8 cellular contexts compared by ENCODE assay signal in the genomic region with DNA sequence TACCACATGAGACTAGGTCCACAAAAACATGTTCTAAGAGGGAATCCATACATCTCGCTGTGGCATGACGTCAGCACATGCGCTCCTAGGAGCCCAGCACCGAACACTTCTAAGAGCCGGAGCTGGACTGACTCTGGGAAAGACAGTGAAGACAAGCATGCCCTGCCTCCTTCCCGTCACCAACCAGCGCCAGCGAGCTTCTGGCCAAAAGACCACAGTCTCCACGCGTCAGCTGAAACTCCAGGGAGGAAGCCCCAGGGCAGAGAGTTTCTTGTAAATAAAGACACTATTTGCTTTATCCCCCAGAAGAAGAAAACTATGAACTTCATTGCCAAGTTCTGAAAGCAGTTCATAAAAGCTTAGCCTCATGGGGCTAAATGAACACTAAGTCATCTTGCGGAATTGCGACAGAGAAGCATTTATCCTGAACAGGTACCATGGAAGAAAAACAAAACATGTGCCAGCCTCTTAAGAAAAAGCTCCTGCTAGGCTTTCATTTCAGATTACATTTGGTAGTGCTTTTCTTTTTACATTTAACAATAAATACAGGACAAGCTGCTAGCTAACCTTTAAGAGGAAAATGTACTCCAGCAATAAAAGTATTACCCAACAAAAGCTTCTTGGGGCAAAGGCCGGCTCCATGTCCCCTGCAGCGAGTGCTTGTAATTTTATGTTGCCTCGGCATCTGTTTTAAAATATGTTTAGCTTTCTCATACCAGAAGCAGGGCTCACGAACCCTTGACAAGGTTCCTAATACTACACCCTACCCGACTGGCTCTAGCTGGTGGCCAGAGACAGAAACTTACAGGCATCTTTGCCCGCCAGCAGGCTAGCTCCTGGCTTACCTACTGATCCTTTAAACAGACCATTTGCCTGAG.
DNase-seq lines count a peak whose midpoint lies in the region; ATAC-seq and TF ChIP-seq lines count a peak whose summit lies in the region.

No MANE protein-coding gene starts in this region.

- H3K9me3 Mint-ChIP-seq in activated naive CD4-positive, alpha-beta T cell treated with anti-CD3 and anti-CD28 coated beads, Interleukin-2, amount 50 U/mL, for 24 hours: no peaks in the 10 kb centered on the region
- H3K9me3 Mint-ChIP-seq in brain: no peaks in the 10 kb centered on the region

- peaks cover 4% of the 10 kb centered on the region for H3K36me3 Mint-ChIP-seq in activated naive CD4-positive, alpha-beta T cell treated with anti-CD3 and anti-CD28 coated beads, Interleukin-2, amount 50 U/mL, for 24 hours
- peaks cover 10% of the 10 kb centered on the region for H3K36me3 Mint-ChIP-seq in brain

- H3K9ac ChIP-seq in mesenchymal stem cell (ENCODE audit: low read length): peak overlapping the region; percentile 47

- H2AK5ac ChIP-seq in mesenchymal stem cell (ENCODE audit: low read length, severe bottlenecking): no peak overlapping the region

- no peak overlapping the region for H3K4me2 ChIP-seq in mesenchymal stem cell (ENCODE audit: low read length, poor library complexity, severe bottlenecking)

- no peak for ATAC-seq in GM18867 (IDR thresholded peaks at IDR 0.05; ENCODE audit: unreplicated experiment)
- no peak for ATAC-seq in HG03520 (IDR thresholded peaks at IDR 0.05; ENCODE audit: unreplicated experiment)

- peaks cover 24% of the 10 kb centered on the region for H3K79me1 ChIP-seq in mesenchymal stem cell (replicated peaks; ENCODE audit: low read length, poor library complexity, severe bottlenecking)

- H3K4me3 ChIP-seq in mesenchymal stem cell (ENCODE audit: insufficient read depth in 1 of 2, low read depth in 1 of 2, low read length in 2 of 2) (no peak overlapping the region), transverse colon (peak overlapping the region in 1 of 4 donors; percentile 11)

- peak overlapping the region; percentile 97 for H3K27ac Mint-ChIP-seq in activated naive CD4-positive, alpha-beta T cell treated with anti-CD3 and anti-CD28 coated beads, Interleukin-2, amount 50 U/mL, for 24 hours
- peak overlapping the region; percentile 36 to 89 (median 56) for H3K27ac Mint-ChIP-seq in brain

- H3K27ac ChIP-seq in mesenchymal stem cell (ENCODE audit: low read length, poor library complexity, severe bottlenecking): no peak overlapping the region
- peak overlapping the region; percentile 72 to 88 (median 80) for H3K27ac ChIP-seq in transverse colon

- H2BK120ac ChIP-seq in mesenchymal stem cell (ENCODE audit: low read depth, low read length): no peak overlapping the region

- no peak overlapping the region for H2AFZ ChIP-seq in mesenchymal stem cell (ENCODE audit: low read depth, low read length)

- H3K4me1 Mint-ChIP-seq in activated naive CD4-positive, alpha-beta T cell treated with anti-CD3 and anti-CD28 coated beads, Interleukin-2, amount 50 U/mL, for 24 hours: peaks cover 36% of the 10 kb centered on the region
- peaks cover 61% of the 10 kb centered on the region for H3K4me1 Mint-ChIP-seq in brain

- H4K8ac ChIP-seq in mesenchymal stem cell (ENCODE audit: low read length): no peak overlapping the region

- no peak overlapping the region for H3K23ac ChIP-seq in mesenchymal stem cell (ENCODE audit: low read length in 2 of 2)

- no peaks in the 10 kb centered on the region for H3K27me3 Mint-ChIP-seq in activated naive CD4-positive, alpha-beta T cell treated with anti-CD3 and anti-CD28 coated beads, Interleukin-2, amount 50 U/mL, for 24 hours
- H3K27me3 Mint-ChIP-seq in brain: no peaks in the 10 kb centered on the region

- DNase-seq in activated naive CD4-positive, alpha-beta T cell (lab: John Stamatoyannopoulos, UW): no peak
- DNase-seq in mesenchymal stem cell: no peak
- DNase-seq in transverse colon: peak; percentile 68
- DNase-seq in NCI-H1048 (lab: John Stamatoyannopoulos, UW): no peak

- no peak overlapping the region for H2BK5ac ChIP-seq in mesenchymal stem cell (ENCODE audit: low read depth, low read length, poor library complexity, severe bottlenecking)

- intact Hi-C loops in transverse colon (cut with DNase I; ENCODE audit: low total_unique reads): no loop called here

- H3K27me3 ChIP-seq in mesenchymal stem cell (ENCODE audit: control insufficient read depth in 1 of 2, insufficient read depth in 1 of 2, low read length in 2 of 2): no peaks in the 10 kb centered on the region
- H3K27me3 ChIP-seq in transverse colon: no peaks in the 10 kb centered on the region

- H3K4me1 ChIP-seq in mesenchymal stem cell (ENCODE audit: control insufficient read depth, insufficient read depth, low read depth, low read length): peaks cover 15% of the 10 kb centered on the region
- peaks cover 15 to 43% (median 32%) of the 10 kb centered on the region in 4 donors for H3K4me1 ChIP-seq in transverse colon

- no peak overlapping the region for H2BK12ac ChIP-seq in mesenchymal stem cell (ENCODE audit: low read length in 2 of 2)

- H2BK15ac ChIP-seq in mesenchymal stem cell (ENCODE audit: low read depth, poor library complexity, severe bottlenecking): no peak overlapping the region

- no peak overlapping the region for H4K91ac ChIP-seq in mesenchymal stem cell (ENCODE audit: low read length)

- no peak overlapping the region for H3K4me3 Mint-ChIP-seq in activated naive CD4-positive, alpha-beta T cell treated with anti-CD3 and anti-CD28 coated beads, Interleukin-2, amount 50 U/mL, for 24 hours
- peak overlapping the region in 1 of 5 experiments; percentile 4 for H3K4me3 Mint-ChIP-seq in brain

- H3K36me3 ChIP-seq in mesenchymal stem cell (ENCODE audit: control insufficient read depth in 1 of 2, insufficient read depth in 2 of 2, low read depth in 1 of 2, low read length in 2 of 2) (peaks cover 29 to 39% of the 10 kb centered on the region in 2 experiments), transverse colon (no peaks in the 10 kb centered on the region)

- in situ Hi-C loops in transverse colon (cut with MboI; ENCODE audit: low pct_ligation_motif_present in 1 of 4, low pct_unique_long_range_greater_than_20kb in 1 of 4, low sequenced_read_pairs in 3 of 4): no loop called here

- TF ChIP-seq CTCF in brain (conservative IDR thresholded peaks at IDR 0.05) (no peak), transverse colon (IDR thresholded peaks at IDR 0.05) (peak in 2 of 5 experiments; percentile 11 to 17)

- no peaks in the 10 kb centered on the region for H3K9me3 ChIP-seq in mesenchymal stem cell (ENCODE audit: control insufficient read depth, low read length)
- no peaks in the 10 kb centered on the region for H3K9me3 ChIP-seq in transverse colon

- no peak overlapping the region for H3K14ac ChIP-seq in mesenchymal stem cell (ENCODE audit: low read length in 2 of 2)

- H3K18ac ChIP-seq in mesenchymal stem cell (ENCODE audit: low read depth in 1 of 2, low read length in 2 of 2): no peak overlapping the region

- no peak overlapping the region for H3K4ac ChIP-seq in mesenchymal stem cell (ENCODE audit: low read depth in 1 of 2, low read length in 2 of 2)

- no peak for TF ChIP-seq EP300 in transverse colon (IDR thresholded peaks at IDR 0.05; ENCODE audit: low read depth)

- WGBS in mesenchymal stem cell: 92% methylated on average over 18 of the region's 18 CpGs
- 42 to 56% methylated on average over 10 to 18 of the region's 18 CpGs for WGBS in transverse colon (ENCODE audit: low coverage in 1 of 2), 2 donors

- TF ChIP-seq POLR2A in transverse colon (IDR thresholded peaks at IDR 0.05): no peak
